In the genomic region with DNA sequence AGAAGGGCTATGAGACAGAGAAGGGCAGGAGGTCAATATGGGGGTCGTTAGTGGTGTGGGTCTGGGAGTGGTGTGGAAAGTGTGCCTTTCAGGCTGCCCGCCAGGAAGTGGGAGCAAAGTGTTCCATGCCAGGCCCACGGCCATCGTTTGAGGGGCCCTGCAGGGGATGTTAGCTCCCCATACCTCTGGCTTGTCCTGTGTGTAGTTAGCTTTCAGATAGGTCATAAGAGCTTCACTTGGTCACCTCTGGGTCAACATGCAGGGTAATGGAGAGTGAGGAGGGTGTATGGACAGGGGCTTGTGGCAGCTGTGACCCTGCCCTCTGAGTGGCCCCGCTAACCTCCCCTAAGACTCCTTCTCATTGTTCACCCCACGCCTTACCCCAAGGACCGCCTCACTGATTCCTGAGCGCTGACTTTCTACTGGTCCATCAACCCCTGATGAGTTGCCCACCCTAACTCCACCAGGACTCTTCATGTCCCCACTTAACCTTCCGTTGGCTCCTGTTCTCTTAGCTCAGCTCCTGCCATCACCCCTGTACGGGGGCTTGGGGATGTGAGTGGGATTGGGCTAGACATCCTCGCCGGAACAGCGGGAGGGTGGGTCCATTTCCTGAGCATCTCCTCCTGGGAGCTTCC, we compare ENCODE assay signal across 34 cellular contexts.
"Had no signal": no experiment of that assay in that cellular context is flagged by ENCODE, and none has a peak within 500 bp of the region (broad histone marks: within the 10 kb centered on the region; RNA-seq: fewer than 3 reads in every experiment).

No MANE protein-coding gene starts in this region.

- H3K4me3 ChIP-seq: adrenal gland, body of pancreas, breast epithelium had no signal

- DNase-seq: activated B cell treated with CpG ODN at 0.5 μM for 24 hours; activated CD4-positive, alpha-beta memory T cell treated with anti-CD3 and anti-CD28 coated beads, Interleukin-2, amount 10 ng/mL, durations not matched to agents 7 days and 5 days; activated CD4-positive, alpha-beta T cell treated with anti-CD3 and anti-CD28 coated beads for 4 hours; activated CD4-positive, alpha-beta T cell treated with anti-CD3 and anti-CD28 coated beads, Interleukin-2, amount 10 ng/mL, durations not matched to agents 24 days and 14 days; activated CD4-positive, alpha-beta T cell treated with anti-CD3 and anti-CD28 coated beads, Interleukin-2, amount 50 U/mL, for 1 hour; activated CD4-positive, alpha-beta T cell treated with anti-CD3 and anti-CD28 coated beads, Interleukin-2, amount 50 U/mL, for 48 hours; activated CD4-positive, CD25-positive, alpha-beta regulatory T cell treated with anti-CD3 and anti-CD28 coated beads, Interleukin-2, amount 50 U/mL, for 72 hours; activated CD8-positive, alpha-beta memory T cell treated with anti-CD3 and anti-CD28 coated beads for 24 hours; activated CD8-positive, alpha-beta memory T cell treated with anti-CD3 and anti-CD28 coated beads, Interleukin-2, amount 10 ng/mL, durations not matched to agents 7 days and 5 days; activated CD8-positive, alpha-beta memory T cell treated with anti-CD3 and anti-CD28 coated beads, Interleukin-2, amount 50 U/mL, for 48 hours; activated CD8-positive, alpha-beta T cell treated with anti-CD3 and anti-CD28 coated beads, Interleukin-2, amount 10 ng/mL, durations not matched to agents 7 days and 5 days; activated effector memory CD4-positive, alpha-beta T cell treated with Interleukin-2 at 50 U/mL for 16 hours; activated gamma-delta T cell; activated naive CD4-positive, alpha-beta T cell treated with anti-CD3 and anti-CD28 coated beads, Interleukin-2, amount 50 U/mL, for 16 hours; activated naive CD4-positive, alpha-beta T cell treated with Interleukin-2 at 50 U/mL for 16 hours; activated naive CD8-positive, alpha-beta T cell treated with anti-CD3 and anti-CD28 coated beads for 36 hours; activated T-cell treated with anti-CD3 and anti-CD28 coated beads, Interleukin-2, amount 50 U/mL, for 24 hours; activated T-cell treated with anti-CD3 and anti-CD28 coated beads, Interleukin-2, amount 50 U/mL, for 48 hours; adrenal gland; amniotic stem cell; aorta; body of pancreas; brain microvascular endothelial cell; central memory CD4-positive, alpha-beta T cell; SW 1271; T-helper 1 cell; T-helper 2 cell; T-helper 9 cell had no signal

- ATAC-seq: activated CD8-positive, alpha-beta memory T cell treated with anti-CD3 and anti-CD28 coated beads, Interleukin-2, amount 10 ng/mL, durations not matched to agents 7 days and 5 days; activated CD8-positive, alpha-beta T cell treated with anti-CD3 and anti-CD28 coated beads, Interleukin-2, amount 10 ng/mL, durations not matched to agents 7 days and 5 days; activated naive CD4-positive, alpha-beta T cell treated with anti-CD3 and anti-CD28 coated beads, Interleukin-2, amount 50 U/mL, for 72 hours; body of pancreas had no signal

- H3K27me3 Mint-ChIP-seq: activated CD4-positive, alpha-beta memory T cell treated with anti-CD3 and anti-CD28 coated beads, Interleukin-2, amount 10 ng/mL, durations not matched to agents 7 days and 5 days; activated CD4-positive, alpha-beta T cell treated with anti-CD3 and anti-CD28 coated beads, Interleukin-2, amount 10 ng/mL, durations not matched to agents 24 days and 14 days had no signal

- H3K9me3 Mint-ChIP-seq: activated CD4-positive, alpha-beta memory T cell treated with anti-CD3 and anti-CD28 coated beads, Interleukin-2, amount 10 ng/mL, durations not matched to agents 7 days and 5 days; activated CD4-positive, alpha-beta T cell treated with anti-CD3 and anti-CD28 coated beads, Interleukin-2, amount 10 ng/mL, durations not matched to agents 24 days and 14 days; activated naive CD4-positive, alpha-beta T cell treated with anti-CD3 and anti-CD28 coated beads, Interleukin-2, amount 50 U/mL, for 72 hours; activated naive CD8-positive, alpha-beta T cell treated with anti-CD3 and anti-CD28 coated beads for 36 hours; activated T-cell treated with anti-CD3 and anti-CD28 coated beads, Interleukin-2, amount 50 U/mL, for 24 hours; activated T-helper 2 cell treated with anti-CD3 and anti-CD28 coated beads, Interferon-gamma antibody, Interleukin-2, Interleukin-4, amounts not matched to agents 10 μg/mL and 5 μg/mL and 100 μg/mL, durations not matched to agents 14 hours and 24 hours and 36 hours; T-helper 1 cell treated with Interleukin-12 subunit alpha and Interleukin-12 subunit beta and Interleukin-4 antibody, amounts not matched to agents 30 μg/mL and 1 μg/mL, for 36 hours; T-helper 2 cell treated with Interferon-gamma antibody and Interleukin-4, amounts not matched to agents 5 μg/mL and 100 μg/mL, for 36 hours had no signal

- H3K4me3 Mint-ChIP-seq: activated B cell treated with CpG ODN at 0.5 μM for 24 hours; activated CD4-positive, alpha-beta memory T cell treated with anti-CD3 and anti-CD28 coated beads, Interleukin-2, amount 10 ng/mL, durations not matched to agents 7 days and 5 days; activated CD4-positive, alpha-beta T cell treated with anti-CD3 and anti-CD28 coated beads, Interleukin-2, amount 10 ng/mL, durations not matched to agents 24 days and 14 days; activated CD8-positive, alpha-beta memory T cell treated with anti-CD3 and anti-CD28 coated beads, Interleukin-2, amount 10 ng/mL, durations not matched to agents 7 days and 5 days; activated CD8-positive, alpha-beta T cell treated with anti-CD3 and anti-CD28 coated beads, Interleukin-2, amount 10 ng/mL, durations not matched to agents 7 days and 5 days; activated naive CD8-positive, alpha-beta T cell treated with anti-CD3 and anti-CD28 coated beads for 36 hours; activated T-cell treated with anti-CD3 and anti-CD28 coated beads, Interleukin-2, amount 50 U/mL, for 24 hours; T-helper 1 cell treated with Interleukin-12 subunit alpha and Interleukin-12 subunit beta and Interleukin-4 antibody, amounts not matched to agents 30 μg/mL and 1 μg/mL, for 36 hours; T-helper 2 cell treated with Interferon-gamma antibody and Interleukin-4, amounts not matched to agents 5 μg/mL and 100 μg/mL, for 36 hours had no signal

- H3K36me3 Mint-ChIP-seq: activated CD8-positive, alpha-beta memory T cell treated with anti-CD3 and anti-CD28 coated beads, Interleukin-2, amount 10 ng/mL, durations not matched to agents 7 days and 5 days; activated naive CD4-positive, alpha-beta T cell treated with anti-CD3 and anti-CD28 coated beads, Interleukin-2, amount 50 U/mL, for 72 hours; activated naive CD8-positive, alpha-beta T cell treated with anti-CD3 and anti-CD28 coated beads for 36 hours had no signal

- H3K9me3 ChIP-seq: adrenal gland, body of pancreas, breast epithelium had no signal

- H3K27ac Mint-ChIP-seq: activated B cell treated with CpG ODN at 0.5 μM for 24 hours; activated CD4-positive, alpha-beta memory T cell treated with anti-CD3 and anti-CD28 coated beads, Interleukin-2, amount 10 ng/mL, durations not matched to agents 7 days and 5 days; activated CD4-positive, alpha-beta T cell treated with anti-CD3 and anti-CD28 coated beads, Interleukin-2, amount 10 ng/mL, durations not matched to agents 24 days and 14 days; activated CD8-positive, alpha-beta memory T cell treated with anti-CD3 and anti-CD28 coated beads, Interleukin-2, amount 10 ng/mL, durations not matched to agents 7 days and 5 days; activated CD8-positive, alpha-beta T cell treated with anti-CD3 and anti-CD28 coated beads, Interleukin-2, amount 10 ng/mL, durations not matched to agents 7 days and 5 days; activated naive CD4-positive, alpha-beta T cell treated with anti-CD3 and anti-CD28 coated beads, Interleukin-2, amount 50 U/mL, for 72 hours; activated naive CD8-positive, alpha-beta T cell treated with anti-CD3 and anti-CD28 coated beads for 36 hours; activated T-cell treated with anti-CD3 and anti-CD28 coated beads, Interleukin-2, amount 50 U/mL, for 24 hours; activated T-helper 2 cell treated with anti-CD3 and anti-CD28 coated beads, Interferon-gamma antibody, Interleukin-2, Interleukin-4, amounts not matched to agents 10 μg/mL and 5 μg/mL and 100 μg/mL, durations not matched to agents 14 hours and 24 hours and 36 hours; T-helper 1 cell treated with Interleukin-12 subunit alpha and Interleukin-12 subunit beta and Interleukin-4 antibody, amounts not matched to agents 30 μg/mL and 1 μg/mL, for 36 hours; T-helper 2 cell treated with Interferon-gamma antibody and Interleukin-4, amounts not matched to agents 5 μg/mL and 100 μg/mL, for 36 hours had no signal

- H3K4me1 Mint-ChIP-seq: activated B cell treated with CpG ODN at 0.5 μM for 24 hours; activated CD4-positive, alpha-beta memory T cell treated with anti-CD3 and anti-CD28 coated beads, Interleukin-2, amount 10 ng/mL, durations not matched to agents 7 days and 5 days; activated CD4-positive, alpha-beta T cell treated with anti-CD3 and anti-CD28 coated beads, Interleukin-2, amount 10 ng/mL, durations not matched to agents 24 days and 14 days; activated CD8-positive, alpha-beta memory T cell treated with anti-CD3 and anti-CD28 coated beads, Interleukin-2, amount 10 ng/mL, durations not matched to agents 7 days and 5 days; activated naive CD8-positive, alpha-beta T cell treated with anti-CD3 and anti-CD28 coated beads for 36 hours had no signal

- H3K27ac ChIP-seq: adrenal gland, body of pancreas, brain microvascular endothelial cell, breast epithelium, VCaP had no signal

- H3K4me1 ChIP-seq: adrenal gland, body of pancreas, breast epithelium had no signal

- H3K27me3 ChIP-seq: body of pancreas, brain microvascular endothelial cell, breast epithelium had no signal

- H3K36me3 ChIP-seq: adrenal gland, brain microvascular endothelial cell, breast epithelium had no signal
